In genomic region chr19:44807652-44808462, GRCh38 we compare ENCODE assay signal across 8 cellular contexts. TPM values are rescaled to one million over a fixed set of nuclear protein-coding genes. Genes with fewer than 3 reads are reported as not detected.
DNase-seq lines count a peak whose midpoint lies in the region; ATAC-seq and TF ChIP-seq lines count a peak whose summit lies in the region.

No MANE protein-coding gene starts in this region.

- 0 out of 2 replicates have a peak, but pooled peaks cover 12% of the 10 kb centered on the region for H3K36me3 ChIP-seq in HUES6 (ENCODE audit: control insufficient read depth, insufficient read depth, low read length)
- H3K36me3 ChIP-seq in thoracic aorta: peaks cover under 1% of the 10 kb centered on the region

- peak; percentile 61 for TF ChIP-seq CTCF in astrocyte of the cerebellum (IDR thresholded peaks at IDR 0.05; ENCODE audit: low read depth, low read length, missing control alignments)
- peak; percentile 20 for TF ChIP-seq CTCF in thoracic aorta (IDR thresholded peaks at IDR 0.05)

- in situ Hi-C loops in astrocyte of the cerebellum (cut with HindIII; ENCODE audit: low sequenced_read_pairs): no loop called here

- peaks cover 36% of the 10 kb centered on the region for H3K4me1 ChIP-seq in HUES6 (ENCODE audit: control insufficient read depth, insufficient read depth, low read length)
- H3K4me1 ChIP-seq in thoracic aorta (ENCODE audit: control insufficient read depth in 1 of 2, low read depth in 2 of 2): peaks cover 13 to 47% of the 10 kb centered on the region in 2 donors

- H3K27me3 ChIP-seq in HUES6 (ENCODE audit: control insufficient read depth, insufficient read depth, low read length) (peaks cover 14% of the 10 kb centered on the region), thoracic aorta (replicated peaks; ENCODE audit: insufficient read depth) (no peaks in the 10 kb centered on the region)

- H3K9me3 ChIP-seq in HUES6 (ENCODE audit: control insufficient read depth, insufficient read depth, low read depth, low read length): no peaks in the 10 kb centered on the region
- H3K9me3 ChIP-seq in thoracic aorta: no peaks in the 10 kb centered on the region

- H3K4me3 ChIP-seq in HUES6 (ENCODE audit: low read depth, low read length) (peak overlapping the region; percentile 68), astrocyte of the cerebellum (ENCODE audit: low read depth, low read length) (no peak overlapping the region), thoracic aorta (peak overlapping the region; percentile 92)

- H3K9ac ChIP-seq in HUES6 (ENCODE audit: low read length): peak overlapping the region; percentile 65

- H3K27ac ChIP-seq in HUES6 (ENCODE audit: low read depth, low read length): no peak overlapping the region
- peak overlapping the region; percentile 58 to 68 for H3K27ac ChIP-seq in thoracic aorta

- peak; percentile 61 for DNase-seq in AG08396 (ENCODE audit: low spot score)
- DNase-seq in astrocyte of the cerebellum (ENCODE audit: low read depth): no peak
- peak; percentile 19 for DNase-seq in inferior parietal cortex (ENCODE audit: extremely low spot score)
- DNase-seq in thoracic aorta (ENCODE audit: low spot score): no peak
- DNase-seq in NAMALWA (ENCODE audit: low spot score): no peak

- ATAC-seq in thoracic aorta (ENCODE audit: insufficient number of reproducible peaks, low FRiP score, low read depth) (no peak), HG03460 (IDR thresholded peaks at IDR 0.05; ENCODE audit: unreplicated experiment) (no peak), HG02759 (IDR thresholded peaks at IDR 0.05; ENCODE audit: unreplicated experiment) (no peak)

RNA-seq across cellular contexts. Expression of gene BCAM, which starts 1.0 kb away (rescaled TPM):
- total RNA-seq in thoracic aorta: 100 to 1,000 TPM in 1 of 2 donors, 10 to 100 TPM in 1; 77.7 to 178 TPM

RNA-seq across cellular contexts. Expression of gene CBLC, which starts 30.2 kb away (rescaled TPM):
- under 1 TPM in 1 of 2 donors, not detected in 1; 0.42 TPM for total RNA-seq in thoracic aorta

RNA-seq across cellular contexts. Expression of gene NECTIN2, which starts 38.2 kb away (rescaled TPM):
- total RNA-seq in thoracic aorta: 10 to 100 TPM; 61.7 to 84.3 TPM

RNA-seq across cellular contexts. Expression of gene BCL3, which starts 59.3 kb away (rescaled TPM):
- total RNA-seq in thoracic aorta: 10 to 100 TPM; 43.1 to 77.9 TPM

Comparison
In these comparisons a context has a peak if more than half of its experiments do, and no peak if none do; other contexts are left out.
1. DNase-seq: peak in AG08396 (single experiment) and inferior parietal cortex (single experiment); none in astrocyte of the cerebellum (single experiment), thoracic aorta (single experiment) and NAMALWA (single experiment).